Comparison of ENCODE assay signal across 20 cellular contexts in the genomic region with DNA sequence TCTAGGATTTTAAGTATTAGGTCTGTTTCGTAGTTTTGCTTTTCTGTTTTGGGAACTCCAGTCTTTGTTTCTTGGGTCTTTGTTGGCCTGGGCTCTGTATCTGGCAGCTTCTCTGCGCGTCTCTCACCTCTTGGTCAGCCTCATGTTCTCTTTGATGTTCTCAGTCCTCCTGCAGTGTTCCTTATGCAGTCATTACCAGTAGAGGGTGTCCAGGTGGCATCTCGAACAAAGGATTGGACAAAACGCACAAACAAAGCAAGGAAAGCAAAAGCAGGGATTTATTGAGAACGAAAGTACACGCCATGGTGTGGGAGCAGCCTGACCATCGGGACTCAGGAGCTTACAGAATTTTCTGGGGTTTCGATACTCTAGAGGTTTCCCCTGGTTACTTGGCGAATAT.
DNase-seq lines count a peak whose midpoint lies in the region; ATAC-seq, FAIRE-seq and TF ChIP-seq lines count a peak whose summit lies in the region.
"Had no signal": no experiment of that assay in that cellular context is flagged by ENCODE, and none has a peak within 500 bp of the region (broad histone marks: within the 10 kb centered on the region; RNA-seq: fewer than 3 reads in every experiment).

No MANE protein-coding gene starts in this region.

- no peaks in the 10 kb centered on the region for H3K36me3 Mint-ChIP-seq in astrocyte (ENCODE audit: low read depth, unreplicated experiment)
- no peaks in the 10 kb centered on the region for H3K36me3 Mint-ChIP-seq in activated naive CD8-positive, alpha-beta T cell treated with anti-CD3 and anti-CD28 coated beads, Interleukin-2, amount 50 U/mL, for 24 hours (ENCODE audit: low read depth)
- H3K36me3 Mint-ChIP-seq: natural killer cell treated with Interleukin-12 subunit alpha and Interleukin-12 subunit beta and Interleukin-15 and Interleukin-18, amount 100 ng/mL, for 72 hours had no signal

- peaks cover 3% of the 10 kb centered on the region for H3K27me3 Mint-ChIP-seq in astrocyte (ENCODE audit: low read depth, unreplicated experiment)
- peaks cover 4% of the 10 kb centered on the region for H3K27me3 Mint-ChIP-seq in activated naive CD8-positive, alpha-beta T cell treated with anti-CD3 and anti-CD28 coated beads, Interleukin-2, amount 50 U/mL, for 24 hours

- no peaks in the 10 kb centered on the region for H3F3A ChIP-seq in Loucy (ENCODE audit: low read depth)

- no peaks in the 10 kb centered on the region for H3K9me2 ChIP-seq in Loucy (replicated peaks; ENCODE audit: low read depth, low read length)

- no peak overlapping the region for H3K23ac ChIP-seq in mesenchymal stem cell (ENCODE audit: low read length in 2 of 2)

- no peak overlapping the region for H3K18ac ChIP-seq in mesenchymal stem cell (ENCODE audit: low read depth in 1 of 2, low read length in 2 of 2)

- TF ChIP-seq CTCF in Loucy (conservative IDR thresholded peaks at IDR 0.05; ENCODE audit: low read length) (0 out of 2 replicates have a peak, but pooled peaks have one; percentile 15), astrocyte (IDR thresholded peaks at IDR 0.05; ENCODE audit: insufficient read depth, low read depth, low read length) (no peak)

- H3K9me3 ChIP-seq in Loucy (ENCODE audit: insufficient read depth, low read depth, low read length), result no peaks in the 10 kb centered on the region
- H3K9me3 ChIP-seq in astrocyte (ENCODE audit: insufficient read depth, low read depth, low read length), result no peaks in the 10 kb centered on the region
- H3K9me3 ChIP-seq in mesenchymal stem cell (ENCODE audit: control insufficient read depth, low read length), result no peaks in the 10 kb centered on the region
- H3K9me3 ChIP-seq: SJCRH30 had no signal

- DNase-seq in ELR (ENCODE audit: low read depth), result peak; percentile 11
- DNase-seq in astrocyte (ENCODE audit: low read depth), result no peak
- DNase-seq in mesenchymal stem cell, result no peak
- DNase-seq in activated effector memory CD4-positive, alpha-beta T cell treated with anti-CD3 and anti-CD28 coated beads, Interleukin-2, amount 50 U/mL, for 16 hours, result no peak
- no peak for DNase-seq in activated naive CD8-positive, alpha-beta T cell treated with anti-CD3 and anti-CD28 coated beads, Interleukin-2, amount 50 U/mL, for 24 hours
- DNase-seq: AML-193, amygdala, hippocampal formation, NCI-H1694 treated with DMSO at 0.1 percent for 48 hours, NCI-H510A treated with DMSO at 0.1 percent for 48 hours, SJCRH30 had no signal

- H2AFZ ChIP-seq in Loucy (ENCODE audit: low read length) (no peak overlapping the region), astrocyte (ENCODE audit: low read depth, low read length) (no peak overlapping the region), mesenchymal stem cell (ENCODE audit: low read depth, low read length) (no peak overlapping the region)

- H4K8ac ChIP-seq in mesenchymal stem cell (ENCODE audit: low read length), result no peak overlapping the region

- H3K27ac Mint-ChIP-seq in astrocyte (ENCODE audit: unreplicated experiment), result no peak overlapping the region
- no peak overlapping the region for H3K27ac Mint-ChIP-seq in activated naive CD8-positive, alpha-beta T cell treated with anti-CD3 and anti-CD28 coated beads, Interleukin-2, amount 50 U/mL, for 24 hours
- H3K27ac Mint-ChIP-seq: activated T-helper 2 cell treated with anti-CD3 and anti-CD28 coated beads, Interferon-gamma antibody, Interleukin-2, Interleukin-4, amounts not matched to agents 10 μg/mL and 5 μg/mL and 100 μg/mL, durations not matched to agents 14 hours and 24 hours and 36 hours; natural killer cell treated with Interleukin-12 subunit alpha and Interleukin-12 subunit beta and Interleukin-15 and Interleukin-18, amount 100 ng/mL, for 72 hours; progenitor cell of endocrine pancreas had no signal

- H3K79me2 ChIP-seq in Loucy (ENCODE audit: insufficient read depth, low read length) (no peaks in the 10 kb centered on the region), astrocyte (ENCODE audit: insufficient read depth, low read length) (no peaks in the 10 kb centered on the region)

- H2BK15ac ChIP-seq in mesenchymal stem cell (ENCODE audit: low read depth, poor library complexity, severe bottlenecking), result no peak overlapping the region

- H3K14ac ChIP-seq in mesenchymal stem cell (ENCODE audit: low read length in 2 of 2), result no peak overlapping the region

- H3K27me3 ChIP-seq in Loucy (ENCODE audit: insufficient read depth, low read length, poor library complexity, severe bottlenecking) (no peaks in the 10 kb centered on the region), astrocyte (ENCODE audit: insufficient read depth, low read length) (no peaks in the 10 kb centered on the region), mesenchymal stem cell (ENCODE audit: control insufficient read depth in 1 of 2, insufficient read depth in 1 of 2, low read length in 2 of 2) (no peaks in the 10 kb centered on the region)

- no peak overlapping the region for H2BK5ac ChIP-seq in mesenchymal stem cell (ENCODE audit: low read depth, low read length, poor library complexity, severe bottlenecking)

- H3K4me3 ChIP-seq in Loucy (ENCODE audit: low read length, poor library complexity, severe bottlenecking), result no peak overlapping the region
- H3K4me3 ChIP-seq in astrocyte (ENCODE audit: insufficient read depth, low read depth, low read length), result peak overlapping the region; percentile 0
- H3K4me3 ChIP-seq in mesenchymal stem cell (ENCODE audit: insufficient read depth in 1 of 2, low read depth in 1 of 2, low read length in 2 of 2), result no peak overlapping the region
- H3K4me3 ChIP-seq: SJCRH30, smooth muscle cell had no signal

- H3K4ac ChIP-seq in mesenchymal stem cell (ENCODE audit: low read depth in 1 of 2, low read length in 2 of 2), result no peak overlapping the region

- H3K4me1 ChIP-seq in Loucy (ENCODE audit: insufficient read depth, low read length, poor library complexity, severe bottlenecking) (peaks cover 21% of the 10 kb centered on the region), astrocyte (ENCODE audit: insufficient read depth, low read length) (peaks cover 3% of the 10 kb centered on the region), mesenchymal stem cell (ENCODE audit: control insufficient read depth, insufficient read depth, low read depth, low read length) (peaks cover 8% of the 10 kb centered on the region)
- H3K4me1 ChIP-seq: SJCRH30 had no signal

- H3K4me3 Mint-ChIP-seq in astrocyte (ENCODE audit: unreplicated experiment), result no peak overlapping the region
- no peak overlapping the region for H3K4me3 Mint-ChIP-seq in activated naive CD8-positive, alpha-beta T cell treated with anti-CD3 and anti-CD28 coated beads, Interleukin-2, amount 50 U/mL, for 24 hours
- H3K4me3 Mint-ChIP-seq: natural killer cell treated with Interleukin-12 subunit alpha and Interleukin-12 subunit beta and Interleukin-15 and Interleukin-18, amount 100 ng/mL, for 72 hours had no signal

- no peak for FAIRE-seq in astrocyte (lab: Jason Lieb, UNC)
- FAIRE-seq: colon had no signal

- H3K27ac ChIP-seq in astrocyte (ENCODE audit: low read depth, low read length) (no peak overlapping the region), mesenchymal stem cell (ENCODE audit: low read length, poor library complexity, severe bottlenecking) (no peak overlapping the region)
- H3K27ac ChIP-seq: SJCRH30 had no signal

- H3K79me1 ChIP-seq in mesenchymal stem cell (replicated peaks; ENCODE audit: low read length, poor library complexity, severe bottlenecking), result peaks cover 2% of the 10 kb centered on the region

- H3K36me3 ChIP-seq in Loucy (ENCODE audit: insufficient read depth, low read length) (no peaks in the 10 kb centered on the region), astrocyte (ENCODE audit: insufficient read depth, low read length) (no peaks in the 10 kb centered on the region), mesenchymal stem cell (ENCODE audit: control insufficient read depth in 1 of 2, insufficient read depth in 2 of 2, low read depth in 1 of 2, low read length in 2 of 2) (peaks cover 3 to 4% of the 10 kb centered on the region in 2 experiments)
- H3K36me3 ChIP-seq: SJCRH30 had no signal

- no peak overlapping the region for H3K4me2 ChIP-seq in Loucy (ENCODE audit: low read depth, low read length, poor library complexity, severe bottlenecking)
- peak overlapping the region; percentile 73 for H3K4me2 ChIP-seq in astrocyte (ENCODE audit: low read length)
- H3K4me2 ChIP-seq in mesenchymal stem cell (ENCODE audit: low read length, poor library complexity, severe bottlenecking), result no peak overlapping the region
- H3K4me2 ChIP-seq: smooth muscle cell had no signal

- H4K20me1 ChIP-seq in Loucy (ENCODE audit: insufficient read depth, low read length, poor library complexity, severe bottlenecking) (no peaks in the 10 kb centered on the region), astrocyte (ENCODE audit: insufficient read depth, low read length) (no peaks in the 10 kb centered on the region)

- 95% methylated on average over 10 of the region's 10 CpGs for WGBS in mesenchymal stem cell

- no peaks in the 10 kb centered on the region for H3K4me1 Mint-ChIP-seq in astrocyte (ENCODE audit: low read depth, unreplicated experiment)
- peaks cover 11% of the 10 kb centered on the region for H3K4me1 Mint-ChIP-seq in activated naive CD8-positive, alpha-beta T cell treated with anti-CD3 and anti-CD28 coated beads, Interleukin-2, amount 50 U/mL, for 24 hours

- no peak overlapping the region for H2BK120ac ChIP-seq in mesenchymal stem cell (ENCODE audit: low read depth, low read length)

- H3K9me3 Mint-ChIP-seq in astrocyte (ENCODE audit: unreplicated experiment), result no peaks in the 10 kb centered on the region
- no peaks in the 10 kb centered on the region for H3K9me3 Mint-ChIP-seq in activated naive CD8-positive, alpha-beta T cell treated with anti-CD3 and anti-CD28 coated beads, Interleukin-2, amount 50 U/mL, for 24 hours
- H3K9me3 Mint-ChIP-seq: activated T-helper 2 cell treated with anti-CD3 and anti-CD28 coated beads, Interferon-gamma antibody, Interleukin-2, Interleukin-4, amounts not matched to agents 10 μg/mL and 5 μg/mL and 100 μg/mL, durations not matched to agents 14 hours and 24 hours and 36 hours; natural killer cell treated with Interleukin-12 subunit alpha and Interleukin-12 subunit beta and Interleukin-15 and Interleukin-18, amount 100 ng/mL, for 72 hours had no signal

- H3K9ac ChIP-seq in Loucy (ENCODE audit: low read depth, low read length, poor library complexity, severe bottlenecking) (no peak overlapping the region), astrocyte (ENCODE audit: low read length) (peak overlapping the region; percentile 9), mesenchymal stem cell (ENCODE audit: low read length) (peak overlapping the region; percentile 55)

- H4K91ac ChIP-seq in mesenchymal stem cell (ENCODE audit: low read length), result no peak overlapping the region

- no peak overlapping the region for H2AK5ac ChIP-seq in mesenchymal stem cell (ENCODE audit: low read length, severe bottlenecking)

- H2BK12ac ChIP-seq in mesenchymal stem cell (ENCODE audit: low read length in 2 of 2), result peak overlapping the region in 1 of 2 experiments; percentile 38

- ATAC-seq in GM21723 (IDR thresholded peaks at IDR 0.05; ENCODE audit: unreplicated experiment) (no peak), HG03460 (IDR thresholded peaks at IDR 0.05; ENCODE audit: unreplicated experiment) (no peak)
- no peak for ATAC-seq in activated naive CD8-positive, alpha-beta T cell treated with anti-CD3 and anti-CD28 coated beads, Interleukin-2, amount 50 U/mL, for 24 hours
- ATAC-seq: activated CD4-positive, CD25-positive, alpha-beta regulatory T cell treated with anti-CD3 and anti-CD28 coated beads, Interleukin-2, amount 50 U/mL, for 24 hours; natural killer cell treated with Interleukin-12 subunit alpha and Interleukin-12 subunit beta and Interleukin-15 and Interleukin-18, amount 100 ng/mL, for 72 hours had no signal
